In the genomic region with DNA sequence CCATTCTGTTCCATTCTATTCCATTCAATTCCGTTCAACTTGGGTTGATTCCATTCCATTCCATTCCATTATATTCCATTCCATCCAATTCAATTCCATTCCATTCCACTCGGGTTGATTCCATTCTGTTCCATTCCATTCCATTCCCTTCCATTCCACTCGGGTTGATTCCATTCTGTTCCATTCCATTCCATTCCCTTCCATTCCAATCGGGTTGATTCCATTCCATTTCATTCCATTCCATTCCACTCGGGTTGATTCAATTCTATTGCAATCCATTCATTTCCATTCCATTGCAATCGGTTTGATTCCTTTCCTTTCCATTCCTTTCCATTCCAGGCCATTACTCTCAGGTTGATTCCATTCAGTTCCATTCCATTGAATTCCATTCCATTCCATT, we compare ENCODE assay signal across 1 cellular context.
TF ChIP-seq lines count a peak whose summit lies in the region.

No MANE protein-coding gene starts in this region.

TF ChIP-seq in GM23338, 12 proteins besides CTCF, POLR2A, EP300 and RAD21 (continued from another document):
- TF ChIP-seq, protein P1, sequence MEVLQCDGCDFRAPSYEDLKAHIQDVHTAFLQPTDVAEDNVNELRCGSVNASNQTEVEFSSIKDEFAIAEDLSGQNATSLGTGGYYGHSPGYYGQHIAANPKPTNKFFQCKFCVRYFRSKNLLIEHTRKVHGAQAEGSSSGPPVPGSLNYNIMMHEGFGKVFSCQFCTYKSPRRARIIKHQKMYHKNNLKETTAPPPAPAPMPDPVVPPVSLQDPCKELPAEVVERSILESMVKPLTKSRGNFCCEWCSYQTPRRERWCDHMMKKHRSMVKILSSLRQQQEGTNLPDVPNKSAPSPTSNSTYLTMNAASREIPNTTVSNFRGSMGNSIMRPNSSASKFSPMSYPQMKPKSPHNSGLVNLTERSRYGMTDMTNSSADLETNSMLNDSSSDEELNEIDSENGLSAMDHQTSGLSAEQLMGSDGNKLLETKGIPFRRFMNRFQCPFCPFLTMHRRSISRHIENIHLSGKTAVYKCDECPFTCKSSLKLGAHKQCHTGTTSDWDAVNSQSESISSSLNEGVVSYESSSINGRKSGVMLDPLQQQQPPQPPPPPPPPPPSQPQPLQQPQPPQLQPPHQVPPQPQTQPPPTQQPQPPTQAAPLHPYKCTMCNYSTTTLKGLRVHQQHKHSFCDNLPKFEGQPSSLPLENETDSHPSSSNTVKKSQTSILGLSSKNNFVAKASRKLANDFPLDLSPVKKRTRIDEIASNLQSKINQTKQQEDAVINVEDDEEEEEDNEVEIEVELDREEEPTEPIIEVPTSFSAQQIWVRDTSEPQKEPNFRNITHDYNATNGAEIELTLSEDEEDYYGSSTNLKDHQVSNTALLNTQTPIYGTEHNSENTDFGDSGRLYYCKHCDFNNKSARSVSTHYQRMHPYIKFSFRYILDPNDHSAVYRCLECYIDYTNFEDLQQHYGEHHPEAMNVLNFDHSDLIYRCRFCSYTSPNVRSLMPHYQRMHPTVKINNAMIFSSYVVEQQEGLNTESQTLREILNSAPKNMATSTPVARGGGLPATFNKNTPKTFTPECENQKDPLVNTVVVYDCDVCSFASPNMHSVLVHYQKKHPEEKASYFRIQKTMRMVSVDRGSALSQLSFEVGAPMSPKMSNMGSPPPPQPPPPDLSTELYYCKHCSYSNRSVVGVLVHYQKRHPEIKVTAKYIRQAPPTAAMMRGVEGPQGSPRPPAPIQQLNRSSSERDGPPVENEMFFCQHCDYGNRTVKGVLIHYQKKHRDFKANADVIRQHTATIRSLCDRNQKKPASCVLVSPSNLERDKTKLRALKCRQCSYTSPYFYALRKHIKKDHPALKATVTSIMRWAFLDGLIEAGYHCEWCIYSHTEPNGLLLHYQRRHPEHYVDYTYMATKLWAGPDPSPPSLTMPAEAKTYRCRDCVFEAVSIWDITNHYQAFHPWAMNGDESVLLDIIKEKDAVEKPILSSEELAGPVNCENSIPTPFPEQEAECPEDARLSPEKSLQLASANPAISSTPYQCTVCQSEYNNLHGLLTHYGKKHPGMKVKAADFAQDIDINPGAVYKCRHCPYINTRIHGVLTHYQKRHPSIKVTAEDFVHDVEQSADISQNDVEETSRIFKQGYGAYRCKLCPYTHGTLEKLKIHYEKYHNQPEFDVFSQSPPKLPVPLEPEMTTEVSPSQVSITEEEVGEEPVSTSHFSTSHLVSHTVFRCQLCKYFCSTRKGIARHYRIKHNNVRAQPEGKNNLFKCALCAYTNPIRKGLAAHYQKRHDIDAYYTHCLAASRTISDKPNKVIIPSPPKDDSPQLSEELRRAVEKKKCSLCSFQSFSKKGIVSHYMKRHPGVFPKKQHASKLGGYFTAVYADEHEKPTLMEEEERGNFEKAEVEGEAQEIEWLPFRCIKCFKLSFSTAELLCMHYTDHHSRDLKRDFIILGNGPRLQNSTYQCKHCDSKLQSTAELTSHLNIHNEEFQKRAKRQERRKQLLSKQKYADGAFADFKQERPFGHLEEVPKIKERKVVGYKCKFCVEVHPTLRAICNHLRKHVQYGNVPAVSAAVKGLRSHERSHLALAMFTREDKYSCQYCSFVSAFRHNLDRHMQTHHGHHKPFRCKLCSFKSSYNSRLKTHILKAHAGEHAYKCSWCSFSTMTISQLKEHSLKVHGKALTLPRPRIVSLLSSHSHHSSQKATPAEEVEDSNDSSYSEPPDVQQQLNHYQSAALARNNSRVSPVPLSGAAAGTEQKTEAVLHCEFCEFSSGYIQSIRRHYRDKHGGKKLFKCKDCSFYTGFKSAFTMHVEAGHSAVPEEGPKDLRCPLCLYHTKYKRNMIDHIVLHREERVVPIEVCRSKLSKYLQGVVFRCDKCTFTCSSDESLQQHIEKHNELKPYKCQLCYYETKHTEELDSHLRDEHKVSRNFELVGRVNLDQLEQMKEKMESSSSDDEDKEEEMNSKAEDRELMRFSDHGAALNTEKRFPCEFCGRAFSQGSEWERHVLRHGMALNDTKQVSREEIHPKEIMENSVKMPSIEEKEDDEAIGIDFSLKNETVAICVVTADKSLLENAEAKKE (CRISPR knock-in tag; IDR thresholded peaks at IDR 0.05): no peak
- no peak for TF ChIP-seq EZH2phosphoT487 (IDR thresholded peaks at IDR 0.05; ENCODE audit: unreplicated experiment)
- TF ChIP-seq ZNF331 (CRISPR knock-in tag; IDR thresholded peaks at IDR 0.05; ENCODE audit: low read depth): no peak
- TF ChIP-seq POLR2AphosphoS5 (IDR thresholded peaks at IDR 0.05; ENCODE audit: low read depth): no peak
- TF ChIP-seq STAT1 (IDR thresholded peaks at IDR 0.05; ENCODE audit: unreplicated experiment): no peak
- TF ChIP-seq ZNF114 (CRISPR knock-in tag; IDR thresholded peaks at IDR 0.05): no peak
- no peak for TF ChIP-seq CREB1 (CRISPR knock-in tag; IDR thresholded peaks at IDR 0.05; ENCODE audit: low read depth)
- no peak for TF ChIP-seq JUNB (IDR thresholded peaks at IDR 0.05; ENCODE audit: unreplicated experiment)
- TF ChIP-seq NANOG (IDR thresholded peaks at IDR 0.05; ENCODE audit: borderline replicate concordance): no peak
- TF ChIP-seq, protein P2, sequence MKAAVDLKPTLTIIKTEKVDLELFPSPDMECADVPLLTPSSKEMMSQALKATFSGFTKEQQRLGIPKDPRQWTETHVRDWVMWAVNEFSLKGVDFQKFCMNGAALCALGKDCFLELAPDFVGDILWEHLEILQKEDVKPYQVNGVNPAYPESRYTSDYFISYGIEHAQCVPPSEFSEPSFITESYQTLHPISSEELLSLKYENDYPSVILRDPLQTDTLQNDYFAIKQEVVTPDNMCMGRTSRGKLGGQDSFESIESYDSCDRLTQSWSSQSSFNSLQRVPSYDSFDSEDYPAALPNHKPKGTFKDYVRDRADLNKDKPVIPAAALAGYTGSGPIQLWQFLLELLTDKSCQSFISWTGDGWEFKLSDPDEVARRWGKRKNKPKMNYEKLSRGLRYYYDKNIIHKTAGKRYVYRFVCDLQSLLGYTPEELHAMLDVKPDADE (IDR thresholded peaks at IDR 0.05): no peak
- TF ChIP-seq EZH2 (IDR thresholded peaks at IDR 0.05; ENCODE audit: low read depth, unreplicated experiment): no peak
